In genomic region chr3:9914011-9914410, GRCh38 we compare ENCODE assay signal across 19 cellular contexts. TPM values are rescaled to one million over a fixed set of nuclear protein-coding genes. Genes with fewer than 3 reads are reported as not detected.
A peak's percentile ranks its signal among the peaks of the same experiment; 100 is the strongest.
DNase-seq lines count a peak whose midpoint lies in the region; ATAC-seq and TF ChIP-seq lines count a peak whose summit lies in the region.
"Had no signal": no experiment of that assay in that cellular context is flagged by ENCODE, and none has a peak within 500 bp of the region (broad histone marks: within the 10 kb centered on the region; RNA-seq: fewer than 3 reads in every experiment).

No MANE protein-coding gene starts in this region.

- no peaks in the 10 kb centered on the region for H3K9me3 ChIP-seq in SK-N-SH
- H3K9me3 ChIP-seq in breast epithelium, result no peaks in the 10 kb centered on the region
- no peaks in the 10 kb centered on the region for H3K9me3 ChIP-seq in mesenchymal stem cell (ENCODE audit: control insufficient read depth, low read length)
- H3K9me3 ChIP-seq in transverse colon, result no peaks in the 10 kb centered on the region
- H3K9me3 ChIP-seq: mucosa of descending colon, pancreas had no signal

- peaks cover 6 to 44% of the 10 kb centered on the region in 2 experiments; a peak in 3 of 4 replicates for H3K4me1 ChIP-seq in SK-N-SH (ENCODE audit: control insufficient read depth in 1 of 2, insufficient read depth in 2 of 2, low read depth in 1 of 2, low read length in 1 of 2)
- H3K4me1 ChIP-seq in breast epithelium, result peaks cover 11 to 24% of the 10 kb centered on the region in 2 donors
- peaks cover 48% of the 10 kb centered on the region for H3K4me1 ChIP-seq in mesenchymal stem cell (ENCODE audit: control insufficient read depth, insufficient read depth, low read depth, low read length)
- peaks cover 28 to 44% (median 40%) of the 10 kb centered on the region in 4 donors for H3K4me1 ChIP-seq in transverse colon

- no peak overlapping the region for H2BK5ac ChIP-seq in mesenchymal stem cell (ENCODE audit: low read depth, low read length, poor library complexity, severe bottlenecking)

- no peaks in the 10 kb centered on the region for H3K36me3 ChIP-seq in SK-N-SH (replicated peaks in 1 of 2; ENCODE audit: control insufficient read depth in 1 of 2, insufficient read depth in 2 of 2, low read length in 1 of 2)
- H3K36me3 ChIP-seq in breast epithelium, result no peaks in the 10 kb centered on the region
- peaks cover 0 to 4% of the 10 kb centered on the region in 2 experiments for H3K36me3 ChIP-seq in mesenchymal stem cell (ENCODE audit: control insufficient read depth in 1 of 2, insufficient read depth in 2 of 2, low read depth in 1 of 2, low read length in 2 of 2)
- no peaks in the 10 kb centered on the region for H3K36me3 ChIP-seq in transverse colon

- intact Hi-C loops in breast epithelium (cut with DNase I; ENCODE audit: low total_unique reads), result no loop called here
- intact Hi-C loops in transverse colon (cut with DNase I; ENCODE audit: low total_unique reads), result loop anchor here (10.0 kb wide), 1 partner anchor 69 kb away; the partner anchor contains the start of gene RPUSD3

- no peak for TF ChIP-seq CTCF in SK-N-SH (IDR thresholded peaks at IDR 0.05)
- no peak for TF ChIP-seq CTCF in breast epithelium (IDR thresholded peaks at IDR 0.05)
- no peak for TF ChIP-seq CTCF in transverse colon (IDR thresholded peaks at IDR 0.05)

- H4K20me1 ChIP-seq in SK-N-SH (ENCODE audit: insufficient read depth), result no peaks in the 10 kb centered on the region

- WGBS in SK-N-SH (ENCODE audit: low lambda C conversion rate), result 82% methylated on average over 1 of the region's 1 CpG
- whole genome bisulfite sequencing in mesenchymal stem cell, result 90% methylated on average over 1 of the region's 1 CpG
- WGBS in transverse colon (ENCODE audit: low coverage in 1 of 2), 2 donors, result 67% methylated on average over 1 of the region's 1 CpG; no CpG with 5 or more reads in 1 of the 2 donors

- no peak overlapping the region for H3K18ac ChIP-seq in mesenchymal stem cell (ENCODE audit: low read depth in 1 of 2, low read length in 2 of 2)

- H3K23ac ChIP-seq in mesenchymal stem cell (ENCODE audit: low read length in 2 of 2), result no peak overlapping the region

- H3K27ac ChIP-seq in SK-N-SH (ENCODE audit: low read depth in 2 of 2, low read length in 1 of 2), result peak overlapping the region in 1 of 2 experiments; percentile 65; a peak in 2 of 4 replicates
- H3K27ac ChIP-seq in breast epithelium, result peak overlapping the region; percentile 93 to 94
- no peak overlapping the region for H3K27ac ChIP-seq in mesenchymal stem cell (ENCODE audit: low read length, poor library complexity, severe bottlenecking)
- peak overlapping the region; percentile 90 to 95 (median 92) for H3K27ac ChIP-seq in transverse colon
- H3K27ac ChIP-seq: foreskin keratinocyte had no signal

- no peak overlapping the region for H2BK12ac ChIP-seq in mesenchymal stem cell (ENCODE audit: low read length in 2 of 2)

- peak; percentile 45 for DNase-seq in SK-N-SH
- peak in 1 of 2 donors; percentile 83 for DNase-seq in breast epithelium (ENCODE audit: low spot score in 2 of 2)
- no peak for DNase-seq in mesenchymal stem cell
- no peak for DNase-seq in transverse colon
- DNase-seq in HuH-7 (ENCODE audit: low spot score), result no peak
- DNase-seq in NCI-H446 (lab: John Stamatoyannopoulos, UW), result no peak
- DNase-seq: C1 segment of cervical spinal cord; foreskin keratinocyte; left cardiac atrium; mucosa of descending colon; NCI-H187 treated with DMSO at 0.1 percent for 48 hours; NK-92 treated with Interleukin-12 subunit alpha and Interleukin-12 subunit beta, amount 100 ng/mL, for 24 hours; stimulated activated CD4-positive, alpha-beta T cell treated with anti-CD3 and anti-CD28 coated beads, Interleukin-4, amount 100 ng/mL, for 24 hours; substantia nigra had no signal

- no peak overlapping the region for H2BK120ac ChIP-seq in mesenchymal stem cell (ENCODE audit: low read depth, low read length)

- TF ChIP-seq POLR2A in breast epithelium (IDR thresholded peaks at IDR 0.05) (no peak), transverse colon (IDR thresholded peaks at IDR 0.05) (no peak)

- no peak overlapping the region for H3K4ac ChIP-seq in mesenchymal stem cell (ENCODE audit: low read depth in 1 of 2, low read length in 2 of 2)

- H3F3A ChIP-seq in SK-N-SH (replicated peaks; ENCODE audit: insufficient read depth), result peaks cover 6% of the 10 kb centered on the region

- H2BK15ac ChIP-seq in mesenchymal stem cell (ENCODE audit: low read depth, poor library complexity, severe bottlenecking), result peak overlapping the region; percentile 38

- H2AK5ac ChIP-seq in mesenchymal stem cell (ENCODE audit: low read length, severe bottlenecking), result no peak overlapping the region

- no peaks in the 10 kb centered on the region for H3K9me2 ChIP-seq in SK-N-SH

- POLR2A ChIA-PET in SK-N-SH (lab: Yijun Ruan, JAX), result interaction anchor here (0.6 to 1.9 kb wide), 4 partner anchors 16 to 65 kb away, joined by 3 to 6 read pairs (median 4); partner anchors contain the start of gene JAGN1

- H3K9ac ChIP-seq in SK-N-SH (no peak overlapping the region), mesenchymal stem cell (ENCODE audit: low read length) (no peak overlapping the region)

- ATAC-seq in SK-N-SH treated with all-trans-retinoic acid at 6 μM for 48 hours (no peak), GM18907 (IDR thresholded peaks at IDR 0.05; ENCODE audit: unreplicated experiment) (no peak)
- ATAC-seq: foreskin keratinocyte, left cardiac atrium, mucosa of descending colon had no signal

- no peaks in the 10 kb centered on the region for H3K79me2 ChIP-seq in SK-N-SH (ENCODE audit: insufficient read depth)

- TF ChIP-seq RAD21 in SK-N-SH (IDR thresholded peaks at IDR 0.05; ENCODE audit: low read length), result no peak

- no peak overlapping the region for H4K91ac ChIP-seq in mesenchymal stem cell (ENCODE audit: low read length)

- H3K4me3 ChIP-seq in SK-N-SH (ENCODE audit: low read depth in 2 of 2, low read length in 1 of 2) (no peak overlapping the region), breast epithelium (no peak overlapping the region), mesenchymal stem cell (ENCODE audit: insufficient read depth in 1 of 2, low read depth in 1 of 2, low read length in 2 of 2) (no peak overlapping the region), transverse colon (no peak overlapping the region)
- H3K4me3 ChIP-seq: mucosa of descending colon had no signal

- no peaks in the 10 kb centered on the region for H3K27me3 ChIP-seq in SK-N-SH (ENCODE audit: insufficient read depth)
- no peaks in the 10 kb centered on the region for H3K27me3 ChIP-seq in breast epithelium
- no peaks in the 10 kb centered on the region for H3K27me3 ChIP-seq in mesenchymal stem cell (ENCODE audit: control insufficient read depth in 1 of 2, insufficient read depth in 1 of 2, low read length in 2 of 2)
- no peaks in the 10 kb centered on the region for H3K27me3 ChIP-seq in transverse colon
- H3K27me3 ChIP-seq: foreskin keratinocyte, pancreas had no signal

- H3K4me2 ChIP-seq in SK-N-SH, result no peak overlapping the region
- no peak overlapping the region for H3K4me2 ChIP-seq in mesenchymal stem cell (ENCODE audit: low read length, poor library complexity, severe bottlenecking)

- peaks cover 11% of the 10 kb centered on the region for H3K79me1 ChIP-seq in mesenchymal stem cell (replicated peaks; ENCODE audit: low read length, poor library complexity, severe bottlenecking)

- TF ChIP-seq EP300 in SK-N-SH (IDR thresholded peaks at IDR 0.05; ENCODE audit: borderline replicate concordance in 1 of 2, low read depth in 1 of 2, low read length in 1 of 2) (no peak), transverse colon (IDR thresholded peaks at IDR 0.05; ENCODE audit: low read depth) (no peak)

- no peak overlapping the region for H4K8ac ChIP-seq in mesenchymal stem cell (ENCODE audit: low read length)

- CTCF ChIA-PET in SK-N-SH (lab: Yijun Ruan, JAX), result interaction anchor here (0.7 to 3.9 kb wide), 6 partner anchors 10 to 67 kb away, joined by 3 to 33 read pairs (median 6); partner anchors contain the start of gene CRELD1

- H2AFZ ChIP-seq in SK-N-SH (ENCODE audit: low read depth) (no peak overlapping the region), mesenchymal stem cell (ENCODE audit: low read depth, low read length) (no peak overlapping the region)

- H3K14ac ChIP-seq in mesenchymal stem cell (ENCODE audit: low read length in 2 of 2), result no peak overlapping the region

- in situ Hi-C loops in transverse colon (cut with MboI; ENCODE audit: low pct_ligation_motif_present in 1 of 4, low pct_unique_long_range_greater_than_20kb in 1 of 4, low sequenced_read_pairs in 3 of 4), result no loop called here

RNA-seq across cellular contexts. Expression of gene IL17RC, which starts 2.9 kb away (rescaled TPM):
- 17.3 and 17.9 TPM in 2 replicates for polyA plus RNA-seq in SK-N-SH (2012; rRNA removed)
- polyA plus RNA-seq in SK-N-SH (2012; cell fraction: cytosol; rRNA removed), result 6.7 and 11.4 TPM in 2 replicates
- 52.7 and 62.2 TPM in 2 replicates for polyA plus RNA-seq in SK-N-SH (2012; cell fraction: nucleus; rRNA removed)
- total RNA-seq in breast epithelium, result 100 to 1,000 TPM in 1 of 3 donors, 10 to 100 TPM in 2; 59.6 to 119 (median 90.6) TPM
- polyA plus RNA-seq in mesenchymal stem cell (2013, experiment 1 of 2), result 31.0 TPM
- 31.2 TPM for polyA plus RNA-seq in mesenchymal stem cell (2013, experiment 2 of 2)
- total RNA-seq in transverse colon, result 10 to 100 TPM; 61.1 to 74.4 (median 67.1) TPM

RNA-seq across cellular contexts. Expression of gene IL17RE, which starts 11.4 kb away (rescaled TPM):
- 0.76 and 0.95 TPM in 2 replicates for polyA plus RNA-seq in SK-N-SH (2012; rRNA removed)
- polyA plus RNA-seq in SK-N-SH (2012; cell fraction: cytosol; rRNA removed), result 0.24 and 0.30 TPM in 2 replicates
- polyA plus RNA-seq in SK-N-SH (2012; cell fraction: nucleus; rRNA removed), result 2.9 and 3.1 TPM in 2 replicates
- total RNA-seq in breast epithelium (10 to 100 TPM; 11.5 to 22.0 (median 11.7) TPM), transverse colon (100 to 1,000 TPM in 2 of 4 donors, 10 to 100 TPM in 2; 81.5 to 178 (median 108) TPM)
- 1.0 TPM for polyA plus RNA-seq in mesenchymal stem cell (2013, experiment 1 of 2)
- polyA plus RNA-seq in mesenchymal stem cell (2013, experiment 2 of 2), result 0.68 TPM
- total RNA-seq: skeletal muscle tissue had no signal

RNA-seq across cellular contexts. Expression of gene CRELD1, which starts 19.6 kb away (rescaled TPM):
- 77.6 and 86.9 TPM in 2 replicates for polyA plus RNA-seq in SK-N-SH (2012; rRNA removed)
- polyA plus RNA-seq in SK-N-SH (2012; cell fraction: cytosol; rRNA removed), result 46.9 and 64.3 TPM in 2 replicates
- polyA plus RNA-seq in SK-N-SH (2012; cell fraction: nucleus; rRNA removed), result 96.4 and 104 TPM in 2 replicates
- 10 to 100 TPM; 33.6 to 52.4 (median 44.6) TPM for total RNA-seq in breast epithelium
- polyA plus RNA-seq in mesenchymal stem cell (2013, experiment 1 of 2), result 13.7 TPM
- polyA plus RNA-seq in mesenchymal stem cell (2013, experiment 2 of 2), result 14.3 TPM
- total RNA-seq in transverse colon, result 10 to 100 TPM in 3 of 4 donors, 1 to 10 TPM in 1; 7.1 to 36.8 (median 18.9) TPM

RNA-seq across cellular contexts. Expression of gene JAGN1, which starts 23.6 kb away (rescaled TPM):
- 40.9 and 41.6 TPM in 2 replicates for polyA plus RNA-seq in SK-N-SH (2012; rRNA removed)
- 33.4 and 42.7 TPM in 2 replicates for polyA plus RNA-seq in SK-N-SH (2012; cell fraction: cytosol; rRNA removed)
- 11.4 and 15.2 TPM in 2 replicates for polyA plus RNA-seq in SK-N-SH (2012; cell fraction: nucleus; rRNA removed)
- total RNA-seq in breast epithelium (10 to 100 TPM; 34.1 to 73.1 (median 56.5) TPM), transverse colon (10 to 100 TPM in 3 of 4 donors, 1 to 10 TPM in 1; 5.8 to 73.0 (median 28.5) TPM)
- polyA plus RNA-seq in mesenchymal stem cell (2013, experiment 1 of 2), result 23.3 TPM
- polyA plus RNA-seq in mesenchymal stem cell (2013, experiment 2 of 2), result 22.6 TPM

RNA-seq across cellular contexts. Expression of gene CIDEC, which starts 34.0 kb away (rescaled TPM):
- 0.11 TPM in 1 of 2 replicates, not detected in the other for polyA plus RNA-seq in SK-N-SH (2012; rRNA removed)
- polyA plus RNA-seq in SK-N-SH (2012; cell fraction: cytosol; rRNA removed), result 0.04 and 0.08 TPM in 2 replicates
- polyA plus RNA-seq in SK-N-SH (2012; cell fraction: nucleus; rRNA removed), result not detected in 2 replicates
- total RNA-seq in breast epithelium, result 1,000 to 10,000 TPM in 1 of 3 donors, 100 to 1,000 TPM in 1, 10 to 100 TPM in 1; 92.3 to 1,697 (median 153) TPM
- polyA plus RNA-seq in mesenchymal stem cell (2013, experiment 1 of 2), result 0.07 TPM
- polyA plus RNA-seq in mesenchymal stem cell (2013, experiment 2 of 2), result not detected
- 10 to 100 TPM in 3 of 4 donors, under 1 TPM in 1; 1.00 to 50.5 (median 48.0) TPM for total RNA-seq in transverse colon
- total RNA-seq: A172, foreskin keratinocyte had no signal
